Comparison of ENCODE assay signal across 8 cellular contexts in genomic region chr21:34707876-34708325, GRCh38. TPM values are rescaled to one million over a fixed set of nuclear protein-coding genes. Genes with fewer than 3 reads are reported as not detected.
DNase-seq lines count a peak whose midpoint lies in the region; ATAC-seq lines count a peak whose summit lies in the region.

No MANE protein-coding gene starts in this region.

- ATAC-seq in GM19372 (IDR thresholded peaks at IDR 0.05; ENCODE audit: low read depth, unreplicated experiment), result peak; percentile 95
- ATAC-seq in HG03060 (IDR thresholded peaks at IDR 0.05; ENCODE audit: low read depth, unreplicated experiment), result peak; percentile 80

- DNase-seq in activated CD4-positive, alpha-beta T cell treated with anti-CD3 and anti-CD28 coated beads, Interleukin-2, amount 50 U/mL, for 1 hour, result peak; percentile 11
- DNase-seq in stimulated activated CD8-positive, alpha-beta memory T cell treated with anti-CD3 and anti-CD28 coated beads, Interleukin-2, amount 100 ng/mL, for 48 hours (ENCODE audit: low read depth in 2 of 2), result peak; percentile 12 to 45
- DNase-seq in NCI-H345 treated with DMSO at 0.1 percent for 48 hours (lab: John Stamatoyannopoulos, UW; ENCODE audit: unreplicated experiment) (no peak), dermis blood vessel endothelial cell (no peak), putamen (ENCODE audit: low spot score) (no peak), C1 segment of cervical spinal cord (lab: John Stamatoyannopoulos, UW) (no peak)

RNA-seq across cellular contexts. Expression of gene CLIC6, which starts 39.1 kb away (rescaled TPM):
- total RNA-seq in dermis blood vessel endothelial cell, result not detected in 2 replicates

Comparison
In these comparisons a context has a peak if more than half of its experiments do, and no peak if none do; other contexts are left out.
1. DNase-seq: peak in activated CD4-positive, alpha-beta T cell treated with anti-CD3 and anti-CD28 coated beads, Interleukin-2, amount 50 U/mL, for 1 hour (single experiment) and stimulated activated CD8-positive, alpha-beta memory T cell treated with anti-CD3 and anti-CD28 coated beads, Interleukin-2, amount 100 ng/mL, for 48 hours (2 of 2); none in NCI-H345 treated with DMSO at 0.1 percent for 48 hours (single experiment), dermis blood vessel endothelial cell (single experiment), putamen (single experiment) and C1 segment of cervical spinal cord (0 of 14).